In the genomic region with DNA sequence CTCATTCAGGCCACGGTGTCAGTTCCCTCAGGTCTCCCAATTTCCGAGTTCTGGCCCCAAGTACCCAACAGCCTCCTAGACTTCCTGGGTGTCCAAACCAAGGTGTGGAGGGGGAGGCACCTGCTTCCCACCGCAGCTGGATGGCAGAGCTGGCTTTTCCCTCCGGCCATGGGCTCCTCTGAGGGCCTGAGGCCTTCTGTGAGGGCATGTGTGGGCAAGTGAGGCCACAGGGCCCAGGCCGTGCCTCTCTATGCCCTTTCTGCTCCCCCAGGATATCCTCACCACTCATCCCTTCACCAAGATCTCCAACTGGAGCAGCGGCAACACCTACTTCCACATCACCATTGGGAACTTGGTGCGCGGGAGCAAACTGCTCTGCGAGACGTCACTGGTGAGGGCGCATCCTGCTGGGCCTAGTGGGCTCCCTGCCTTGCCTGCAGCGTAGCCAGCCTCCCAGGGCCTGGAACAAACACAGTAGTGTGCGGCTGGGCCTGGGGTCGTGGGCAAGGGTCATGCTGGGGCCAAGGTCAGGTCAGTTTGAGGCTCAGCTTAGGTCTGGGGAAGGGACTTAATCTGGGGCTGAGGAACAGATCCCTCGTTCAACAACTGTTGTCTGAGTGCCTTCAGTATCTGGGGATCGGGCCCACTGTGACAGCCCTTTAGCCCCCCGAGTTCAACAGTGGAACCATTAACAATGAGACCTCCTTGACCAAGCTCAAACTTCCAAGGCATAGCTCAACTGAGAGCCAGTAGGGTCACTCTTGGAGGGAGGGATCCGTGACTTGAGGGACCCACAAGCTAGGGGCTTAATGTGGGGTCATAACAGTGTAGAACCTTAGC, we compare ENCODE assay signal across 34 cellular contexts.
"Had no signal": no experiment of that assay in that cellular context is flagged by ENCODE, and none has a peak within 500 bp of the region (broad histone marks: within the 10 kb centered on the region; RNA-seq: fewer than 3 reads in every experiment).

No MANE protein-coding gene starts in this region.

- H3K4me1 Mint-ChIP-seq: activated CD4-positive, alpha-beta T cell treated with anti-CD3 and anti-CD28 coated beads for 36 hours; T-cell had no signal

- H3K27ac Mint-ChIP-seq: activated CD4-positive, alpha-beta T cell treated with anti-CD3 and anti-CD28 coated beads for 36 hours; activated T-helper 2 cell treated with anti-CD3 and anti-CD28 coated beads, Interferon-gamma antibody, Interleukin-2, Interleukin-4, amounts not matched to agents 10 μg/mL and 5 μg/mL and 100 μg/mL, durations not matched to agents 14 hours and 24 hours and 36 hours; effector memory CD8-positive, alpha-beta T cell; natural killer cell treated with Interleukin-12 subunit alpha and Interleukin-12 subunit beta and Interleukin-15 and Interleukin-18, amount 100 ng/mL, for 72 hours; stimulated activated naive B cell treated with anti-CD40 and anti-IgM and Interleukin-4, amounts not matched to agents 10 μg/mL and 1 μg/mL and 100 μg/mL, for 72 hours; T-cell had no signal

- H3K36me3 Mint-ChIP-seq: activated naive CD4-positive, alpha-beta T cell treated with anti-CD3 and anti-CD28 coated beads, Interleukin-2, amount 50 U/mL, for 72 hours; natural killer cell treated with Interleukin-12 subunit alpha and Interleukin-12 subunit beta and Interleukin-15 and Interleukin-18, amount 100 ng/mL, for 72 hours; stimulated activated naive B cell treated with anti-CD40 and anti-IgM and Interleukin-4, amounts not matched to agents 10 μg/mL and 1 μg/mL and 100 μg/mL, for 72 hours; T-cell had no signal

- ATAC-seq: activated CD4-positive, alpha-beta T cell treated with anti-CD3 and anti-CD28 coated beads for 36 hours; activated naive CD4-positive, alpha-beta T cell treated with anti-CD3 and anti-CD28 coated beads, Interleukin-2, amount 50 U/mL, for 72 hours; activated T-cell treated with anti-CD3 and anti-CD28 coated beads, Interleukin-2, amount 50 U/mL, for 4 hours; body of pancreas; effector memory CD8-positive, alpha-beta T cell; left lobe of liver; lower lobe of right lung; mucosa of descending colon; natural killer cell treated with Interleukin-12 subunit alpha and Interleukin-12 subunit beta and Interleukin-15 and Interleukin-18, amount 100 ng/mL, for 72 hours; pancreas; stimulated activated naive B cell treated with anti-CD40 and anti-IgM and Interleukin-4, amounts not matched to agents 10 μg/mL and 1 μg/mL and 100 μg/mL, for 72 hours; T-cell had no signal

- H3K4me2 ChIP-seq: smooth muscle cell had no signal

- H3K9me3 Mint-ChIP-seq: activated naive CD4-positive, alpha-beta T cell treated with anti-CD3 and anti-CD28 coated beads, Interleukin-2, amount 50 U/mL, for 72 hours; activated T-cell treated with anti-CD3 and anti-CD28 coated beads, Interleukin-2, amount 50 U/mL, for 4 hours; activated T-helper 2 cell treated with anti-CD3 and anti-CD28 coated beads, Interferon-gamma antibody, Interleukin-2, Interleukin-4, amounts not matched to agents 10 μg/mL and 5 μg/mL and 100 μg/mL, durations not matched to agents 14 hours and 24 hours and 36 hours; effector memory CD8-positive, alpha-beta T cell; natural killer cell treated with Interleukin-12 subunit alpha and Interleukin-12 subunit beta and Interleukin-15 and Interleukin-18, amount 100 ng/mL, for 72 hours; stimulated activated naive B cell treated with anti-CD40 and anti-IgM and Interleukin-4, amounts not matched to agents 10 μg/mL and 1 μg/mL and 100 μg/mL, for 72 hours; T-cell had no signal

- H3K27me3 Mint-ChIP-seq: activated CD4-positive, alpha-beta T cell treated with anti-CD3 and anti-CD28 coated beads for 36 hours had no signal

- DNase-seq: activated CD4-positive, alpha-beta T cell treated with anti-CD3 and anti-CD28 coated beads for 36 hours; activated CD4-positive, alpha-beta T cell treated with anti-CD3 and anti-CD28 coated beads, Interleukin-2, amount 50 U/mL, for 4 hours; activated CD4-positive, CD25-positive, alpha-beta regulatory T cell; activated CD8-positive, alpha-beta memory T cell treated with anti-CD3 and anti-CD28 coated beads, Interleukin-2, amount 50 U/mL, for 48 hours; activated T-cell treated with anti-CD3 and anti-CD28 coated beads, Interleukin-2, amount 50 U/mL, for 4 hours; aorta; body of pancreas; colonic mucosa; dorsolateral prefrontal cortex; effector memory CD8-positive, alpha-beta T cell; foreskin fibroblast; head of caudate nucleus; hypothalamus; kidney glomerular epithelial cell; lower lobe of right lung; mesendoderm; mucosa of descending colon; pancreas; retina; stimulated activated CD4-positive, alpha-beta T cell treated with anti-CD3 and anti-CD28 coated beads, Interleukin-15, amount 100 ng/mL, for 24 hours; stimulated activated CD4-positive, alpha-beta T cell treated with anti-CD3 and anti-CD28 coated beads, Interleukin-2, amount 100 ng/mL, for 24 hours; stimulated activated naive B cell treated with anti-CD40 and anti-IgM and Interleukin-4, amounts not matched to agents 10 μg/mL and 1 μg/mL and 100 μg/mL, for 72 hours; stomach; thyroid gland had no signal

- H3K27me3 ChIP-seq: adrenal gland, body of pancreas, colonic mucosa, dorsolateral prefrontal cortex, neutrophil, pancreas, stomach, thyroid gland, upper lobe of left lung had no signal

- H3K4me3 ChIP-seq: adrenal gland, body of pancreas, colonic mucosa, dorsolateral prefrontal cortex, lower lobe of right lung, mucosa of descending colon, pancreas, prostate gland, smooth muscle cell, stomach, thyroid gland, upper lobe of left lung had no signal

- H3K36me3 ChIP-seq: colonic mucosa, lower lobe of right lung, neutrophil, pancreas, prostate gland, thyroid gland, upper lobe of left lung had no signal

- H3K4me3 Mint-ChIP-seq: activated CD4-positive, alpha-beta T cell treated with anti-CD3 and anti-CD28 coated beads for 36 hours; activated T-cell treated with anti-CD3 and anti-CD28 coated beads, Interleukin-2, amount 50 U/mL, for 4 hours; effector memory CD8-positive, alpha-beta T cell; natural killer cell treated with Interleukin-12 subunit alpha and Interleukin-12 subunit beta and Interleukin-15 and Interleukin-18, amount 100 ng/mL, for 72 hours; stimulated activated naive B cell treated with anti-CD40 and anti-IgM and Interleukin-4, amounts not matched to agents 10 μg/mL and 1 μg/mL and 100 μg/mL, for 72 hours; T-cell had no signal

- H3K9me3 ChIP-seq: adrenal gland, body of pancreas, colonic mucosa, lower lobe of right lung, mucosa of descending colon, neutrophil, pancreas, prostate gland, stomach, thyroid gland, upper lobe of left lung had no signal

- H3K4me1 ChIP-seq: adrenal gland, colonic mucosa, lower lobe of right lung, pancreas, prostate gland, stomach, thyroid gland, upper lobe of left lung had no signal

- H3K27ac ChIP-seq: adrenal gland, body of pancreas, colonic mucosa, dorsolateral prefrontal cortex, lower lobe of right lung, neutrophil, pancreas, prostate gland, stomach, thyroid gland, upper lobe of left lung had no signal
